ENCODE assay signal across 10 cellular contexts in genomic region chr6:31922942-31923341, GRCh38. TPM values are rescaled to one million over a fixed set of nuclear protein-coding genes. Genes with fewer than 3 reads are reported as not detected.
A peak's percentile ranks its signal among the peaks of the same experiment; 100 is the strongest.
DNase-seq lines count a peak whose midpoint lies in the region; ATAC-seq and TF ChIP-seq lines count a peak whose summit lies in the region.
"Had no signal": no experiment of that assay in that cellular context is flagged by ENCODE, and none has a peak within 500 bp of the region (broad histone marks: within the 10 kb centered on the region; RNA-seq: fewer than 3 reads in every experiment).

No MANE protein-coding gene starts in this region.

- TF ChIP-seq CTCF in OCI-LY3 (IDR thresholded peaks at IDR 0.05; ENCODE audit: low read depth, low read length) (peak; percentile 52), fibroblast of pulmonary artery (IDR thresholded peaks at IDR 0.05; ENCODE audit: low read length, missing control alignments) (peak; percentile 26), uterus (IDR thresholded peaks at IDR 0.05) (peak in 3 of 4 experiments; percentile 19 to 47 (median 40))

- H4K20me1 ChIP-seq in OCI-LY3 (ENCODE audit: insufficient read depth, low read length) = no peaks in the 10 kb centered on the region

- no peak overlapping the region for H3K9ac ChIP-seq in OCI-LY3 (ENCODE audit: low read length)

- intact Hi-C loops in uterus (cut with DNase I; ENCODE audit: low total_unique reads) = no loop called here

- DNase-seq in stimulated activated CD4-positive, alpha-beta T cell treated with anti-CD3 and anti-CD28 coated beads, Interleukin-12 subunit alpha, Interleukin-12 subunit beta, amount 100 ng/mL, for 4 hours = peak; percentile 15
- no peak for DNase-seq in stimulated activated CD4-positive, alpha-beta T cell treated with anti-CD3 and anti-CD28 coated beads, Interleukin-2, amount 100 ng/mL, for 24 hours
- DNase-seq in fibroblast of pulmonary artery (ENCODE audit: low read depth) (peak; percentile 29), uterus (peak in 1 of 2 donors; percentile 52), LoVo (ENCODE audit: low spot score) (no peak)
- DNase-seq: activated gamma-delta T cell treated with Interleukin-2 at 50 U/mL for 16 hours, SIG-M5 had no signal

- ATAC-seq in GM21717 (IDR thresholded peaks at IDR 0.05; ENCODE audit: unreplicated experiment) = no peak
- ATAC-seq in GM19452 (IDR thresholded peaks at IDR 0.05; ENCODE audit: unreplicated experiment) = no peak

- no peaks in the 10 kb centered on the region for H3K79me2 ChIP-seq in OCI-LY3 (ENCODE audit: low read length)

- H2AFZ ChIP-seq in OCI-LY3 (ENCODE audit: low read depth, low read length) = no peak overlapping the region

- H3K4me2 ChIP-seq in OCI-LY3 (ENCODE audit: low read length) = no peak overlapping the region

- no peaks in the 10 kb centered on the region for H3K36me3 ChIP-seq in OCI-LY3 (replicated peaks; ENCODE audit: low read depth, low read length)
- no peaks in the 10 kb centered on the region for H3K36me3 ChIP-seq in uterus

- H3K4me3 ChIP-seq in OCI-LY3 (ENCODE audit: low read length) (no peak overlapping the region), fibroblast of pulmonary artery (replicated peaks; ENCODE audit: low read depth, low read length) (no peak overlapping the region), uterus (no peak overlapping the region)

- TF ChIP-seq POLR2A in uterus (IDR thresholded peaks at IDR 0.05) = no peak

- H3K9me3 ChIP-seq in OCI-LY3 (ENCODE audit: insufficient read depth, low read length) = no peaks in the 10 kb centered on the region
- H3K9me3 ChIP-seq in uterus = no peaks in the 10 kb centered on the region

- H3K4me1 ChIP-seq in OCI-LY3 (ENCODE audit: low read length) (peaks cover 5% of the 10 kb centered on the region; the same call in 1 of the 2 replicates), uterus (no peaks in the 10 kb centered on the region)

- H3K27me3 ChIP-seq in OCI-LY3 (ENCODE audit: low read depth, low read length) (no peaks in the 10 kb centered on the region), uterus (no peaks in the 10 kb centered on the region)

- H3K27ac ChIP-seq in OCI-LY3 (ENCODE audit: low read length) = no peak overlapping the region
- H3K27ac ChIP-seq in uterus = no peak overlapping the region

RNA-seq across cellular contexts. Expression of gene C2, which starts 4.6 kb away (rescaled TPM):
- total RNA-seq in uterus = 10 to 100 TPM in 1 of 4 donors, 1 to 10 TPM in 3; 4.1 to 24.8 (median 4.6) TPM

RNA-seq across cellular contexts. Expression of gene ZBTB12, which starts 21.1 kb away (rescaled TPM):
- 10 to 100 TPM in 2 of 4 donors, 1 to 10 TPM in 1, not detected in 1; 2.4 to 15.3 (median 11.0) TPM for total RNA-seq in uterus

RNA-seq across cellular contexts. Expression of gene CFB, which starts 23.0 kb away (rescaled TPM):
- total RNA-seq in uterus = 10 to 100 TPM in 2 of 4 donors, 1 to 10 TPM in 1, not detected in 1; 6.2 to 32.6 (median 31.5) TPM

RNA-seq across cellular contexts. Expression of gene EHMT2, which starts 25.4 kb away (rescaled TPM):
- total RNA-seq in uterus = 10 to 100 TPM; 13.8 to 72.4 (median 66.2) TPM

RNA-seq across cellular contexts. Expression of gene NELFE, which starts 35.8 kb away (rescaled TPM):
- total RNA-seq in uterus = 10 to 100 TPM; 30.3 to 73.0 (median 51.4) TPM

Comparison
In these comparisons a context has a peak if more than half of its experiments do, and no peak if none do; other contexts are left out.
1. DNase-seq: peak in stimulated activated CD4-positive, alpha-beta T cell treated with anti-CD3 and anti-CD28 coated beads, Interleukin-12 subunit alpha, Interleukin-12 subunit beta, amount 100 ng/mL, for 4 hours (single experiment) and fibroblast of pulmonary artery (single experiment); none in stimulated activated CD4-positive, alpha-beta T cell treated with anti-CD3 and anti-CD28 coated beads, Interleukin-2, amount 100 ng/mL, for 24 hours (0 of 2) and LoVo (single experiment).
2. Peak in every context shown above with its lines, with median percentiles within 50 percentile points of each other: CTCF ChIP-seq.